In the genomic region with DNA sequence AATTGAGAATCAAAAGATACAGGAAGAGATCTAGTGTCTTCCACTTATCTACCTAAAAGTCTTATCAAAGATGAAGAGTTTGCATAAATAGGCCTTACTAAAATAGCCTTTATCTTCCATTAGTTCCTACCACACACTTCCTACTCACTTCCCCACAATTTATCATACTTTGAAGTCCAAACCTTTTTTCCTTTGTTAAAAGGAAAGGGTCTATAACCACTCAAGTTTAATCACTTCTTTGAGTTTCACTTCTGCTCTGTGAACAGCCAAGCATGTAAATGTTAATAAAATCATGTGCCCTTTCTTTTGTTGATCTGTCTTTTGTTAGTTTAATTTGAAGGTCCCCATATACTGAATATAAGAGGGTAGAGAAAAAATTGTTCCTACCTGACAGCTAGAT, we compare ENCODE assay signal across 10 cellular contexts.
DNase-seq lines count a peak whose midpoint lies in the region; ATAC-seq and TF ChIP-seq lines count a peak whose summit lies in the region.
"Had no signal": no experiment of that assay in that cellular context is flagged by ENCODE, and none has a peak within 500 bp of the region (broad histone marks: within the 10 kb centered on the region; RNA-seq: fewer than 3 reads in every experiment).

No MANE protein-coding gene starts in this region.

- H3K36me3 ChIP-seq in right atrium auricular region = no peaks in the 10 kb centered on the region

- peaks cover under 1% of the 10 kb centered on the region for H3K27me3 Mint-ChIP-seq in activated naive CD8-positive, alpha-beta T cell treated with anti-CD3 and anti-CD28 coated beads, Interleukin-2, amount 50 U/mL, for 24 hours

- peak; percentile 84 for ATAC-seq in GM18858 (IDR thresholded peaks at IDR 0.05; ENCODE audit: unreplicated experiment)
- ATAC-seq in GM21529 (IDR thresholded peaks at IDR 0.05; ENCODE audit: unreplicated experiment) = peak; percentile 72
- peak; percentile 76 for ATAC-seq in HG03571 (IDR thresholded peaks at IDR 0.05; ENCODE audit: unreplicated experiment)
- peak; percentile 6 for ATAC-seq in activated naive CD8-positive, alpha-beta T cell treated with anti-CD3 and anti-CD28 coated beads, Interleukin-2, amount 50 U/mL, for 24 hours
- no peak for ATAC-seq in HG02884 (IDR thresholded peaks at IDR 0.05; ENCODE audit: unreplicated experiment)
- ATAC-seq: sciatic nerve had no signal

- H3K4me3 Mint-ChIP-seq in activated naive CD8-positive, alpha-beta T cell treated with anti-CD3 and anti-CD28 coated beads, Interleukin-2, amount 50 U/mL, for 24 hours = peak overlapping the region; percentile 7

- H3K27me3 ChIP-seq in right atrium auricular region = no peaks in the 10 kb centered on the region

- no peak overlapping the region for H3K4me3 ChIP-seq in right atrium auricular region

- peaks cover 0 to 9% of the 10 kb centered on the region in 2 donors for H3K4me1 ChIP-seq in right atrium auricular region

- no peaks in the 10 kb centered on the region for H3K36me3 Mint-ChIP-seq in activated naive CD8-positive, alpha-beta T cell treated with anti-CD3 and anti-CD28 coated beads, Interleukin-2, amount 50 U/mL, for 24 hours (ENCODE audit: low read depth)

- peak overlapping the region; percentile 63 for H3K27ac Mint-ChIP-seq in activated naive CD8-positive, alpha-beta T cell treated with anti-CD3 and anti-CD28 coated beads, Interleukin-2, amount 50 U/mL, for 24 hours

- no peak for DNase-seq in activated naive CD8-positive, alpha-beta T cell treated with anti-CD3 and anti-CD28 coated beads, Interleukin-2, amount 50 U/mL, for 24 hours
- no peak for DNase-seq in HuH-7.5 (ENCODE audit: low spot score)
- DNase-seq in medulla oblongata (ENCODE audit: extremely low spot score) = no peak
- DNase-seq in right atrium auricular region (ENCODE audit: low spot score) = no peak
- DNase-seq: NCI-H1694 had no signal

- no peak for TF ChIP-seq CTCF in right atrium auricular region (IDR thresholded peaks at IDR 0.05)

- peaks cover 46% of the 10 kb centered on the region for H3K4me1 Mint-ChIP-seq in activated naive CD8-positive, alpha-beta T cell treated with anti-CD3 and anti-CD28 coated beads, Interleukin-2, amount 50 U/mL, for 24 hours

- H3K9me3 Mint-ChIP-seq in activated naive CD8-positive, alpha-beta T cell treated with anti-CD3 and anti-CD28 coated beads, Interleukin-2, amount 50 U/mL, for 24 hours = peaks cover 4% of the 10 kb centered on the region

- no peak overlapping the region for H3K27ac ChIP-seq in right atrium auricular region

- no peaks in the 10 kb centered on the region for H3K9me3 ChIP-seq in right atrium auricular region
